Comparison of ENCODE assay signal across 20 cellular contexts in the genomic region with DNA sequence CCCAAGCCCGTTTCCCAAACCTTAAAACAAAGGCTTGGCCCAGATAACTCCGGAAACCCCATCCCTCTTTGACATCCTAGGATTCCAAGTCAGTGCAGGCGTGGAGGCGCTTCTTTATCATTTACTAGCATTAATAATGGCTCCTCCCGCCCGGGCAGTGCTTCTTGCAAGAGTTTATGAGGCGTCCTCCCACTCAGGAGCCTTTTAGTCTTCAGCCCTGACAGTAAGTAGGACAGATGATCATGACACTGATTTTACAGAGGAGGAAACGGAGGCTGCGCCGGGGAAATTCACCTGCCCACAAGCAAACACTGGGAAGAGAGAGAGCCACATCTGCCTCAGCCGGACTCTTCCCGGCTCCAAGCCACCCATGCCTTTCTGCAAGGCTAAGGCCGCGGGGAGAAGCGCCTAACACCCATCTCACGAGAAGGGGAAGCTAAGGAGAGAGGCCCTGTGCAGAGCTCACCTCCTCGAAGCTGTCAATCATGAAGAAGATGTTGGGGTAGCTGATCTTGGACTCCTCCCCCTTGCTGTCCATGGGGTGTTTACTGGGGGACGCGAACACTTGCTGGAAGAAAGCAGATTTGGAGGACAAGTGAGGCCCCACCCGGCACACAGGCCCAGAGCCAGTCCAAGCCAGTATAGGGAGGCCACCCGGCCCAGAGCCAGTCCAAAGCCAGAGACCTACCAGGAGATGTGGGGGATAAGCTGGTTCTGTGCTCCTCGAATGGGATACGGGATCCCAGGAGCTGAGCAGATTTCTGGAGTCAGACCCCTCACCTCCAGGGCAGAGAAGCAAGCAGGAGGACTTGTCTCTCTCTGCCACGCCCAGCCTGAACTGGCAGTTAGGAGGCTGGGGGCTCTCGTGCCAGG.
"Had no signal": no experiment of that assay in that cellular context is flagged by ENCODE, and none has a peak within 500 bp of the region (broad histone marks: within the 10 kb centered on the region; RNA-seq: fewer than 3 reads in every experiment).

No MANE protein-coding gene starts in this region.

- H3K27ac ChIP-seq: epithelial cell of prostate, lower lobe of right lung, pancreas had no signal

- ATAC-seq: activated CD4-positive, alpha-beta T cell treated with anti-CD3 and anti-CD28 coated beads for 36 hours; activated CD8-positive, alpha-beta T cell treated with anti-CD3 and anti-CD28 coated beads for 36 hours; activated naive CD4-positive, alpha-beta T cell treated with anti-CD3 and anti-CD28 coated beads, Interleukin-2, amount 50 U/mL, for 72 hours; activated T-cell treated with anti-CD3 and anti-CD28 coated beads, Interleukin-2, amount 50 U/mL, for 4 hours; effector memory CD8-positive, alpha-beta T cell; lower lobe of right lung; pancreas; T-helper 17 cell had no signal

- DNase-seq: activated CD4-positive, alpha-beta T cell treated with anti-CD3 and anti-CD28 coated beads for 36 hours; activated CD8-positive, alpha-beta T cell treated with anti-CD3 and anti-CD28 coated beads for 36 hours; activated gamma-delta T cell; activated T-cell treated with anti-CD3 and anti-CD28 coated beads, Interleukin-2, amount 50 U/mL, for 4 hours; amniotic stem cell; cerebellar nuclear complex; effector memory CD8-positive, alpha-beta T cell; foreskin melanocyte; immature natural killer cell; lower lobe of right lung; retina; stimulated activated CD4-positive, alpha-beta T cell treated with anti-CD3 and anti-CD28 coated beads, Interleukin-4, amount 100 ng/mL, for 24 hours; T-helper 17 cell had no signal

- H3K9me3 Mint-ChIP-seq: activated CD8-positive, alpha-beta T cell treated with anti-CD3 and anti-CD28 coated beads for 36 hours; activated naive CD4-positive, alpha-beta T cell treated with anti-CD3 and anti-CD28 coated beads, Interleukin-2, amount 50 U/mL, for 72 hours; activated T-cell treated with anti-CD3 and anti-CD28 coated beads, Interleukin-2, amount 50 U/mL, for 4 hours; brain; dendritic cell treated with granulocyte-macrophage colony-stimulating factor and Interleukin-4, amounts not matched to agents 40 ng/mL and 50 ng/mL, for 4 days; effector memory CD8-positive, alpha-beta T cell; immature natural killer cell; neural crest cell; stimulated activated naive CD8-positive, alpha-beta T cell treated with anti-CD3 and anti-CD28 coated beads, Interleukin-15, Interleukin-2, amounts not matched to agents 100 ng/mL and 50 ng/mL, for 24 hours had no signal

- H3K4me3 ChIP-seq: lower lobe of right lung, pancreas had no signal

- H3K4me3 Mint-ChIP-seq: activated CD4-positive, alpha-beta T cell treated with anti-CD3 and anti-CD28 coated beads for 36 hours; activated CD8-positive, alpha-beta T cell treated with anti-CD3 and anti-CD28 coated beads for 36 hours; activated T-cell treated with anti-CD3 and anti-CD28 coated beads, Interleukin-2, amount 50 U/mL, for 4 hours; brain; dendritic cell treated with granulocyte-macrophage colony-stimulating factor and Interleukin-4, amounts not matched to agents 40 ng/mL and 50 ng/mL, for 4 days; effector memory CD8-positive, alpha-beta T cell; immature natural killer cell; neural crest cell; stimulated activated naive CD8-positive, alpha-beta T cell treated with anti-CD3 and anti-CD28 coated beads, Interleukin-15, Interleukin-2, amounts not matched to agents 100 ng/mL and 50 ng/mL, for 24 hours; T-helper 17 cell had no signal

- H3K4me1 ChIP-seq: lower lobe of right lung, pancreas had no signal

- H3K27me3 ChIP-seq: pancreas had no signal

- H3K27ac Mint-ChIP-seq: activated CD4-positive, alpha-beta T cell treated with anti-CD3 and anti-CD28 coated beads for 36 hours; activated CD8-positive, alpha-beta T cell treated with anti-CD3 and anti-CD28 coated beads for 36 hours; stimulated activated naive CD8-positive, alpha-beta T cell treated with anti-CD3 and anti-CD28 coated beads, Interleukin-15, Interleukin-2, amounts not matched to agents 100 ng/mL and 50 ng/mL, for 24 hours; T-helper 17 cell had no signal

- H3K27me3 Mint-ChIP-seq: activated CD4-positive, alpha-beta T cell treated with anti-CD3 and anti-CD28 coated beads for 36 hours; activated CD8-positive, alpha-beta T cell treated with anti-CD3 and anti-CD28 coated beads for 36 hours; dendritic cell treated with granulocyte-macrophage colony-stimulating factor and Interleukin-4, amounts not matched to agents 40 ng/mL and 50 ng/mL, for 4 days; effector memory CD8-positive, alpha-beta T cell; stimulated activated naive CD8-positive, alpha-beta T cell treated with anti-CD3 and anti-CD28 coated beads, Interleukin-15, Interleukin-2, amounts not matched to agents 100 ng/mL and 50 ng/mL, for 24 hours; T-helper 17 cell had no signal

- H3K9me3 ChIP-seq: lower lobe of right lung, pancreas had no signal
